19 cellular contexts compared by ENCODE assay signal in genomic region chr13:26614721-26615120, GRCh38.
DNase-seq lines count a peak whose midpoint lies in the region; ATAC-seq and TF ChIP-seq lines count a peak whose summit lies in the region.
"Had no signal": no experiment of that assay in that cellular context is flagged by ENCODE, and none has a peak within 500 bp of the region (broad histone marks: within the 10 kb centered on the region; RNA-seq: fewer than 3 reads in every experiment).

No MANE protein-coding gene starts in this region.

- no peak for TF ChIP-seq CTCF in Loucy (conservative IDR thresholded peaks at IDR 0.05; ENCODE audit: low read length)
- TF ChIP-seq CTCF in VCaP (conservative IDR thresholded peaks at IDR 0.05) = no peak

- peak overlapping the region; percentile 57; the same call in 1 of the 2 replicates for H2AFZ ChIP-seq in Loucy (ENCODE audit: low read length)
- H2AFZ ChIP-seq: PC-9 had no signal

- H4K20me1 ChIP-seq in Loucy (ENCODE audit: insufficient read depth, low read length, poor library complexity, severe bottlenecking) = no peaks in the 10 kb centered on the region

- ATAC-seq in activated CD4-positive, CD25-positive, alpha-beta regulatory T cell treated with anti-CD3 and anti-CD28 coated beads, Interleukin-2, amount 50 U/mL, for 24 hours = no peak
- no peak for ATAC-seq in GM19035 (IDR thresholded peaks at IDR 0.05; ENCODE audit: unreplicated experiment)
- ATAC-seq: CD8-positive, alpha-beta T cell; HCT116 had no signal

- H3K9me3 ChIP-seq in Loucy (ENCODE audit: insufficient read depth, low read depth, low read length) = no peaks in the 10 kb centered on the region
- H3K9me3 ChIP-seq: MG63, SJCRH30 had no signal

- peaks cover 54% of the 10 kb centered on the region for H3K4me1 ChIP-seq in Loucy (ENCODE audit: insufficient read depth, low read length, poor library complexity, severe bottlenecking)

- H3K9ac ChIP-seq in Loucy (ENCODE audit: low read depth, low read length, poor library complexity, severe bottlenecking) = peak overlapping the region; percentile 57

- peaks cover 13% of the 10 kb centered on the region for H3K27me3 Mint-ChIP-seq in T-helper 2 cell treated with Interferon-gamma antibody and Interleukin-4, amounts not matched to agents 5 μg/mL and 100 μg/mL, for 36 hours (ENCODE audit: low read depth)

- no peak overlapping the region for H3K27ac Mint-ChIP-seq in T-helper 2 cell treated with Interferon-gamma antibody and Interleukin-4, amounts not matched to agents 5 μg/mL and 100 μg/mL, for 36 hours
- H3K27ac Mint-ChIP-seq: CD8-positive, alpha-beta T cell had no signal

- H3K4me1 Mint-ChIP-seq in T-helper 2 cell treated with Interferon-gamma antibody and Interleukin-4, amounts not matched to agents 5 μg/mL and 100 μg/mL, for 36 hours (ENCODE audit: low read depth) = peaks cover 9% of the 10 kb centered on the region

- no peaks in the 10 kb centered on the region for H3K9me3 Mint-ChIP-seq in T-helper 2 cell treated with Interferon-gamma antibody and Interleukin-4, amounts not matched to agents 5 μg/mL and 100 μg/mL, for 36 hours
- H3K9me3 Mint-ChIP-seq: CD8-positive, alpha-beta T cell had no signal

- peak overlapping the region; percentile 21 for H3K4me3 Mint-ChIP-seq in T-helper 2 cell treated with Interferon-gamma antibody and Interleukin-4, amounts not matched to agents 5 μg/mL and 100 μg/mL, for 36 hours
- H3K4me3 Mint-ChIP-seq: CD8-positive, alpha-beta T cell had no signal

- no peaks in the 10 kb centered on the region for H3K27me3 ChIP-seq in Loucy (ENCODE audit: insufficient read depth, low read length, poor library complexity, severe bottlenecking)
- H3K27me3 ChIP-seq: MG63, SJCRH30 had no signal

- H3K79me2 ChIP-seq in Loucy (ENCODE audit: insufficient read depth, low read length) = no peaks in the 10 kb centered on the region

- no peak for DNase-seq in T-helper 2 cell treated with Interferon-gamma antibody and Interleukin-4, amounts not matched to agents 5 μg/mL and 100 μg/mL, for 36 hours (ENCODE audit: low spot score)
- DNase-seq in T-helper 2 cell (no peak), SHP77 (lab: John Stamatoyannopoulos, UW) (no peak)
- DNase-seq: CD8-positive, alpha-beta T cell; DMS79; IMR-90; MG63; NCI-H1048; NCI-H1436; NCI-H2081; NCI-H510A; PC-9; SJCRH30 had no signal

- peak overlapping the region; percentile 65 for H3K4me3 ChIP-seq in Loucy (ENCODE audit: low read length, poor library complexity, severe bottlenecking)
- H3K4me3 ChIP-seq: MG63, PC-9, SJCRH30 had no signal

- peak overlapping the region; percentile 10; the same call in 1 of the 2 replicates for H3K27ac ChIP-seq in VCaP
- H3K27ac ChIP-seq: HL-60, PC-9, SJCRH30 had no signal

- H3K9me2 ChIP-seq in Loucy (replicated peaks; ENCODE audit: low read depth, low read length) = no peaks in the 10 kb centered on the region

- H3K36me3 ChIP-seq in Loucy (ENCODE audit: insufficient read depth, low read length) = no peaks in the 10 kb centered on the region

- H3K4me2 ChIP-seq in Loucy (ENCODE audit: low read depth, low read length, poor library complexity, severe bottlenecking) = peak overlapping the region; percentile 72
- H3K4me2 ChIP-seq: PC-9 had no signal

- H3F3A ChIP-seq in Loucy (ENCODE audit: low read depth) = peaks cover 8% of the 10 kb centered on the region; the same call in 1 of the 2 replicates

- no peaks in the 10 kb centered on the region for H3K36me3 Mint-ChIP-seq in T-helper 2 cell treated with Interferon-gamma antibody and Interleukin-4, amounts not matched to agents 5 μg/mL and 100 μg/mL, for 36 hours (ENCODE audit: low read depth)
- H3K36me3 Mint-ChIP-seq: CD8-positive, alpha-beta T cell had no signal
